In genomic region chr5:107231191-107231590, GRCh38 we compare ENCODE assay signal across 18 cellular contexts.
DNase-seq lines count a peak whose midpoint lies in the region; ATAC-seq and FAIRE-seq lines count a peak whose summit lies in the region.
"Had no signal": no experiment of that assay in that cellular context is flagged by ENCODE, and none has a peak within 500 bp of the region (broad histone marks: within the 10 kb centered on the region; RNA-seq: fewer than 3 reads in every experiment).

No MANE protein-coding gene starts in this region.

- FAIRE-seq in GM19239 (lab: Jason Lieb, UNC) = peak; percentile 35
- FAIRE-seq: A204.1, G401.6, GM12891 had no signal

- no peak for ATAC-seq in GM21529 (IDR thresholded peaks at IDR 0.05; ENCODE audit: unreplicated experiment)

- no peak for DNase-seq in GM19239 (ENCODE audit: insufficient read length, low spot score)
- DNase-seq in NCI-H69 (lab: John Stamatoyannopoulos, UW) = peak; percentile 30
- no peak for DNase-seq in germinal center (ENCODE audit: low spot score)
- no peak for DNase-seq in RPMI8226
- DNase-seq: 8988T; ACHN; BE2C; C1 segment of cervical spinal cord; CD4-positive, alpha-beta memory T cell; CD4-positive, CD25-positive, alpha-beta regulatory T cell; CD8-positive, alpha-beta memory T cell; COR-L47; DMS79 treated with DMSO at 0.1 percent for 48 hours; GF-D8 had no signal
